32 cellular contexts compared by ENCODE assay signal in the genomic region with DNA sequence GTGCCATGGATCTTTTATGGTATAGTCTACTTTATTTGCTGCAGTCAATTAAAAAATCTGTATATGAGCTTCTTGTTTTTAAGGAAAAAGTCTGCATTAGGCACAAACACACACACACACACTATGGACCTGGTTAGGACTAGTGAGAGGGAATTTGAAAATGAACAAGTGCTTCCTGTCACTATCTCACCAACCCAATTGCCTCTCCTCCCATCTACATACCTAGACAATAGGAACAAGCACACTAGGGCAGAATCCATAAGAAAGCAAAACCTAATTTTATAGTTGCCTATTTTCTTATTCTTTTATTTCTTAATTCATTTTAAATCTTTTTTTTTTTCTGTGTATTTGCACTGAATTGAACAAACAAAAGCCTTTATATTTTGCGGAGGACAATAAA.
"Had no signal": no experiment of that assay in that cellular context is flagged by ENCODE, and none has a peak within 500 bp of the region (broad histone marks: within the 10 kb centered on the region; RNA-seq: fewer than 3 reads in every experiment).

No MANE protein-coding gene starts in this region.

- H3K9me3 ChIP-seq: ascending aorta had no signal

- H3K27me3 ChIP-seq: ascending aorta, cardiac muscle cell had no signal

- H3K4me1 ChIP-seq: ascending aorta had no signal

- H3K4me3 ChIP-seq: ascending aorta, cardiac muscle cell had no signal

- H3K27ac ChIP-seq: ascending aorta, cardiac muscle cell, VCaP had no signal

- ATAC-seq: activated CD8-positive, alpha-beta T cell treated with anti-CD3 and anti-CD28 coated beads for 36 hours; activated naive CD8-positive, alpha-beta T cell treated with anti-CD3 and anti-CD28 coated beads, Interleukin-2, amount 50 U/mL, for 24 hours; activated T-cell treated with anti-CD3 and anti-CD28 coated beads, Interleukin-2, amount 50 U/mL, for 4 hours; activated T-cell treated with anti-CD3 and anti-CD28 coated beads, Interleukin-2, amount 50 U/mL, for 72 hours; activated T-helper 17 cell treated with anti-CD3 and anti-CD28 coated beads, Interleukin-2, amount 50 U/mL, for 72 hours had no signal

- FAIRE-seq: bronchial epithelial cell, TTC549 had no signal

- DNase-seq: activated B cell treated with CpG ODN at 0.5 μM for 24 hours; activated CD4-positive, alpha-beta memory T cell treated with anti-CD3 and anti-CD28 coated beads for 36 hours; activated CD4-positive, alpha-beta T cell treated with anti-CD3 and anti-CD28 coated beads for 4 hours; activated CD4-positive, alpha-beta T cell treated with anti-CD3 and anti-CD28 coated beads, Interleukin-2, amount 10 ng/mL, durations not matched to agents 24 days and 14 days; activated CD4-positive, alpha-beta T cell treated with anti-CD3 and anti-CD28 coated beads, Interleukin-2, amount 50 U/mL, for 1 hour; activated CD4-positive, alpha-beta T cell treated with anti-CD3 and anti-CD28 coated beads, Interleukin-2, amount 50 U/mL, for 4 hours; activated CD4-positive, CD25-positive, alpha-beta regulatory T cell treated with anti-CD3 and anti-CD28 coated beads, Interleukin-2, amount 50 U/mL, for 72 hours; activated CD8-positive, alpha-beta memory T cell treated with anti-CD3 and anti-CD28 coated beads, Interleukin-2, amount 50 U/mL, for 4 hours; activated CD8-positive, alpha-beta T cell treated with anti-CD3 and anti-CD28 coated beads for 36 hours; activated effector memory CD4-positive, alpha-beta T cell treated with Interleukin-2 at 50 U/mL for 16 hours; activated gamma-delta T cell; activated naive CD4-positive, alpha-beta T cell treated with anti-CD3 and anti-CD28 coated beads, Interleukin-2, amount 10 ng/mL, durations not matched to agents 7 days and 5 days; activated naive CD4-positive, alpha-beta T cell treated with Interleukin-2 at 50 U/mL for 16 hours; activated naive CD8-positive, alpha-beta T cell treated with anti-CD3 and anti-CD28 coated beads, Interleukin-2, amount 10 ng/mL, durations not matched to agents 7 days and 5 days; activated naive CD8-positive, alpha-beta T cell treated with anti-CD3 and anti-CD28 coated beads, Interleukin-2, amount 50 U/mL, for 24 hours; activated T-cell treated with anti-CD3 and anti-CD28 coated beads for 4 hours; activated T-cell treated with anti-CD3 and anti-CD28 coated beads, Interleukin-2, amount 50 U/mL, for 1 hour; activated T-cell treated with anti-CD3 and anti-CD28 coated beads, Interleukin-2, amount 50 U/mL, for 4 hours; activated T-cell treated with anti-CD3 and anti-CD28 coated beads, Interleukin-2, amount 50 U/mL, for 72 hours; amygdala; anterior cingulate cortex; caudate nucleus; cerebellar nuclear complex; T-helper 1 cell; T-helper 2 cell; T-helper 9 cell had no signal

- H3K36me3 ChIP-seq: ascending aorta had no signal
